In the genomic region with DNA sequence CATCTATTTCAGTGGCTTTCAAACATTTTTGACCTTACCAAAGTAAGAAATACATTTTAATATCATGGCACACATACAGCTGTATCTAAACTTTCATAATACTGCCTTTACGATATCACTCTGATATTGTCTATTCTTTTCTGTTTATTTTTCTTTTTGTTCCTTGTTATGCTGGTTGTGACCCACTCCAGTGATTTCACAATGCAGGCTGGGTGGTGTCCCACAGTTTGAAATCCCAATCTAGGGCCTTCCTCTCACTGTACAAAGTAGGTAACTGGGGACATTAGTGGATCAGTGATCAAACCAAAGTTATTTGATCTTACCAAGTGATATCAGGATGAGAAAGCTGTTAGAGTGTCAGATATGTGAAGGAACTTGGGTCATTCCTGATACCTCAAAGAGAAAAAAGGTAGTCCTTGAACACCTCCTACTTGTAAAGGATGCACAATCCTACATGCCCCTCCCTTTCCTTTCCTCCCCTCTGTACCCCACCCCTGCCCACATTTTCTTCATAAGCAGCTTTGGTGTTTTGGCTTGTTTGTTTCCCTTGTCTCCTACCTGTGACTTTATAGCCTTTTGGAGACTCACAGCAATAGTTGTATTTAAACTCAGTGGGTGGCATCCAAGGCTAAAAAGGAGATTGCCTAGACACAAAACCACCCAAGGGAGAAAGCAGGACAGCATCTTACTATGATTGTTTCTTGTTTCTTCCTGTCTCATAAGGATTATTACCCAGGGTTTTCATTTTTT, we compare ENCODE assay signal across 19 cellular contexts.
A peak's percentile ranks its signal among the peaks of the same experiment; 100 is the strongest.
DNase-seq lines count a peak whose midpoint lies in the region; ATAC-seq, FAIRE-seq and TF ChIP-seq lines count a peak whose summit lies in the region.
"Had no signal": no experiment of that assay in that cellular context is flagged by ENCODE, and none has a peak within 500 bp of the region (broad histone marks: within the 10 kb centered on the region; RNA-seq: fewer than 3 reads in every experiment).

No MANE protein-coding gene starts in this region.

- no peaks in the 10 kb centered on the region for H3K9me3 Mint-ChIP-seq in osteocyte (ENCODE audit: unreplicated experiment)

- H3K27me3 Mint-ChIP-seq in osteocyte (ENCODE audit: unreplicated experiment), result no peaks in the 10 kb centered on the region
- H3K27me3 Mint-ChIP-seq: progenitor cell of endocrine pancreas had no signal

- TF ChIP-seq CTCF in A549 (IDR thresholded peaks at IDR 0.05), result no peak
- TF ChIP-seq CTCF in Panc1 (IDR thresholded peaks at IDR 0.05), result no peak
- no peak for TF ChIP-seq CTCF in osteocyte (IDR thresholded peaks at IDR 0.05)

- H3K4me3 ChIP-seq in A549 (no peak overlapping the region), Panc1 (ENCODE audit: low read depth in 2 of 2, low read length in 2 of 2) (no peak overlapping the region)
- H3K4me3 ChIP-seq: testis had no signal

- no peak for ATAC-seq in A549
- ATAC-seq in Panc1, result no peak
- ATAC-seq in GM21447 (IDR thresholded peaks at IDR 0.05; ENCODE audit: unreplicated experiment), result no peak
- no peak for ATAC-seq in GM19397 (IDR thresholded peaks at IDR 0.05; ENCODE audit: unreplicated experiment)

- DNase-seq in A549 (ENCODE audit: low read depth in 1 of 2, low spot score in 1 of 2), result no peak
- no peak for DNase-seq in Panc1 (ENCODE audit: low read depth, low spot score)
- DNase-seq in fibroblast of peridontal ligament (ENCODE audit: extremely low read depth), result peak; percentile 44
- DNase-seq in osteocyte (ENCODE audit: extremely low spot score, unreplicated experiment), result no peak
- DNase-seq in middle frontal gyrus (ENCODE audit: extremely low spot score, low spot score), result no peak
- no peak for DNase-seq in dedifferentiated amniotic fluid mesenchymal stem cell (ENCODE audit: extremely low spot score)
- DNase-seq: activated CD8-positive, alpha-beta memory T cell treated with anti-CD3 and anti-CD28 coated beads for 24 hours; activated effector memory CD4-positive, alpha-beta T cell treated with Interleukin-2 at 50 U/mL for 16 hours; Caco-2; effector CD8-positive, alpha-beta T cell; GDM1; islet precursor cell; Karpas-422; NCI-H1436; testis had no signal

- peak overlapping the region; percentile 48; the same call in 2 of the 3 replicates for H3K4me2 ChIP-seq in A549

- no TSS peak for BruUV-seq in Panc1 (replicated peaks; lab: Mats Ljungman, UMichigan)

- H3K36me3 ChIP-seq in Panc1 (ENCODE audit: control insufficient read depth, insufficient read depth, low read length), result no peaks in the 10 kb centered on the region

- POLR2A ChIA-PET in A549 (lab: Yijun Ruan, JAX) (no interaction called here), Panc1 (lab: Charles Lee) (interaction anchor here (0.7 to 1.0 kb wide), 3 partner anchors 11 to 51 kb away, joined by 3 read pairs; no protein-coding TSS in a partner anchor)

- H3K27me3 ChIP-seq in Panc1 (ENCODE audit: control insufficient read depth, insufficient read depth, low read length), result no peaks in the 10 kb centered on the region
- H3K27me3 ChIP-seq: testis had no signal

- TF ChIP-seq POLR2A in A549 (IDR thresholded peaks at IDR 0.05; ENCODE audit: low read length), result no peak

- FAIRE-seq in A549 (lab: Jason Lieb, UNC), result peak; percentile 85

- H3K27ac ChIP-seq in A549 (peak overlapping the region; percentile 15 to 76; a peak in 4 of 6 replicates), Panc1 (ENCODE audit: low read length) (peak overlapping the region; percentile 100)
- H3K27ac ChIP-seq: HL-60 had no signal

- H3K9me3 ChIP-seq in A549 (no peaks in the 10 kb centered on the region), Panc1 (ENCODE audit: control insufficient read depth, insufficient read depth, low read depth, low read length) (no peaks in the 10 kb centered on the region)
- H3K9me3 ChIP-seq: Caco-2, testis had no signal

- H3K4me1 ChIP-seq in A549, result peaks cover 94% of the 10 kb centered on the region
- H3K4me1 ChIP-seq in Panc1 (ENCODE audit: control insufficient read depth, insufficient read depth, low read length), result peaks cover 96% of the 10 kb centered on the region

- 38% methylated on average over 1 of the region's 1 CpG for WGBS in A549 (ENCODE audit: missing lambda C conversion rate)

- no peak for TF ChIP-seq RAD21 in A549 (conservative IDR thresholded peaks at IDR 0.05 in 1 of 2, IDR thresholded peaks at IDR 0.05 in 1 of 2)

- H3K27ac Mint-ChIP-seq in osteocyte (ENCODE audit: unreplicated experiment), result peak overlapping the region; percentile 68

- intact Hi-C loops in Panc1 (cut with micrococcal nuclease; ENCODE audit: unreplicated experiment), result loop anchor here (2.0 kb wide), 1 partner anchor 21 kb away; no protein-coding TSS in a partner anchor

- CTCF ChIA-PET in A549 (lab: Yijun Ruan, JAX), result interaction anchor here (1.5 to 1.7 kb wide), 3 partner anchors 15 to 308 kb away, joined by 4 to 7 read pairs (median 4); no protein-coding TSS in a partner anchor
- CTCF ChIA-PET in Panc1 (lab: Charles Lee), result interaction anchor here (0.6 kb wide), 1 partner anchor 13 kb away, joined by 3 read pairs; no protein-coding TSS in a partner anchor

- H3K4me3 Mint-ChIP-seq in osteocyte (ENCODE audit: unreplicated experiment), result no peak overlapping the region

- peaks cover 13% of the 10 kb centered on the region for H3K36me3 Mint-ChIP-seq in osteocyte (ENCODE audit: unreplicated experiment)

- in situ Hi-C loops in Panc1 (cut with HindIII; ENCODE audit: low pct_unique_long_range_greater_than_20kb, low sequenced_read_pairs), result no loop called here

- peaks cover 79% of the 10 kb centered on the region for H3K4me1 Mint-ChIP-seq in osteocyte (ENCODE audit: unreplicated experiment)

- TF ChIP-seq EP300 in A549 (IDR thresholded peaks at IDR 0.05), result no peak

TF ChIP-seq in A549, 52 proteins besides CTCF, POLR2A, EP300 and RAD21:
- TF ChIP-seq, protein P1, sequence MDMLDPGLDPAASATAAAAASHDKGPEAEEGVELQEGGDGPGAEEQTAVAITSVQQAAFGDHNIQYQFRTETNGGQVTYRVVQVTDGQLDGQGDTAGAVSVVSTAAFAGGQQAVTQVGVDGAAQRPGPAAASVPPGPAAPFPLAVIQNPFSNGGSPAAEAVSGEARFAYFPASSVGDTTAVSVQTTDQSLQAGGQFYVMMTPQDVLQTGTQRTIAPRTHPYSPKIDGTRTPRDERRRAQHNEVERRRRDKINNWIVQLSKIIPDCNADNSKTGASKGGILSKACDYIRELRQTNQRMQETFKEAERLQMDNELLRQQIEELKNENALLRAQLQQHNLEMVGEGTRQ (IDR thresholded peaks at IDR 0.05), result no peak
- peak in 1 of 2 experiments; percentile 19; a peak in 2 of 4 replicates for TF ChIP-seq CEBPB (IDR thresholded peaks at IDR 0.05)
- no peak for TF ChIP-seq MAZ (IDR thresholded peaks at IDR 0.05; ENCODE audit: borderline replicate concordance, low read depth, low read length)
TF ChIP-seq in A549: peak in this region for 1.
